In genomic region chr11:118161786-118162185, GRCh38 we compare ENCODE assay signal across 11 cellular contexts. TPM values are rescaled to one million over a fixed set of nuclear protein-coding genes. Genes with fewer than 3 reads are reported as not detected.
"Had no signal": no experiment of that assay in that cellular context is flagged by ENCODE, and none has a peak within 500 bp of the region (broad histone marks: within the 10 kb centered on the region; RNA-seq: fewer than 3 reads in every experiment).

No MANE protein-coding gene starts in this region.

- DNase-seq: GM23248, GOT3, H7, KBM-7 had no signal

- H3K36me3 ChIP-seq: HAP-1 had no signal

- H3K4me3 Mint-ChIP-seq: IgD-negative memory B cell had no signal

- H2AFZ ChIP-seq: GM23248 had no signal

- ATAC-seq: HCT116, HepG2 had no signal

- H3K27ac Mint-ChIP-seq: IgD-negative memory B cell had no signal

- H3K9me3 ChIP-seq: HAP-1 had no signal

- H3K27ac ChIP-seq: GM23248, HL-60 had no signal

- H3K4me3 ChIP-seq: GM23248, HAP-1 had no signal

- H3K9me3 Mint-ChIP-seq: IgD-negative memory B cell had no signal

- H3K4me1 ChIP-seq: HAP-1 had no signal

- H3K4me1 Mint-ChIP-seq: IgD-negative memory B cell had no signal

RNA-seq across cellular contexts. Expression of gene SCN4B, which starts 9.2 kb away (rescaled TPM):
- total RNA-seq: GM23248, HT1080 had no signal
- polyA plus RNA-seq: GM23248, IgD-negative memory B cell had no signal

RNA-seq across cellular contexts. Expression of gene SCN2B, which starts 14.7 kb away (rescaled TPM):
- total RNA-seq: GM23248, H4, HT1080 had no signal
- polyA plus RNA-seq: GM23248, IgD-negative memory B cell had no signal
